21 cellular contexts compared by ENCODE assay signal in genomic region chr6:64838726-64839125, GRCh38.
DNase-seq lines count a peak whose midpoint lies in the region; ATAC-seq and TF ChIP-seq lines count a peak whose summit lies in the region.
"Had no signal": no experiment of that assay in that cellular context is flagged by ENCODE, and none has a peak within 500 bp of the region (broad histone marks: within the 10 kb centered on the region; RNA-seq: fewer than 3 reads in every experiment).

No MANE protein-coding gene starts in this region.

- H3K4me3 Mint-ChIP-seq in activated T-helper 17 cell treated with anti-CD3 and anti-CD28 coated beads, Interleukin-2, amount 50 U/mL, for 72 hours, result no peak overlapping the region
- H3K4me3 Mint-ChIP-seq: activated CD4-positive, alpha-beta T cell treated with anti-CD3 and anti-CD28 coated beads, Interleukin-2, amount 10 ng/mL, durations not matched to agents 24 days and 14 days; activated naive CD8-positive, alpha-beta T cell treated with anti-CD3 and anti-CD28 coated beads, Interleukin-2, amount 50 U/mL, for 24 hours; IgD-negative memory B cell; T-cell had no signal

- no peaks in the 10 kb centered on the region for H3K36me3 Mint-ChIP-seq in activated T-helper 17 cell treated with anti-CD3 and anti-CD28 coated beads, Interleukin-2, amount 50 U/mL, for 72 hours (ENCODE audit: low read depth)
- H3K36me3 Mint-ChIP-seq: IgD-negative memory B cell, T-cell had no signal

- H3K27ac Mint-ChIP-seq in activated T-helper 17 cell treated with anti-CD3 and anti-CD28 coated beads, Interleukin-2, amount 50 U/mL, for 72 hours, result no peak overlapping the region
- H3K27ac Mint-ChIP-seq: activated CD4-positive, alpha-beta T cell treated with anti-CD3 and anti-CD28 coated beads, Interleukin-2, amount 10 ng/mL, durations not matched to agents 24 days and 14 days; activated naive CD8-positive, alpha-beta T cell treated with anti-CD3 and anti-CD28 coated beads, Interleukin-2, amount 50 U/mL, for 24 hours; IgD-negative memory B cell; T-cell had no signal

- H3K4me1 Mint-ChIP-seq in activated T-helper 17 cell treated with anti-CD3 and anti-CD28 coated beads, Interleukin-2, amount 50 U/mL, for 72 hours, result no peaks in the 10 kb centered on the region
- H3K4me1 Mint-ChIP-seq: activated CD4-positive, alpha-beta T cell treated with anti-CD3 and anti-CD28 coated beads, Interleukin-2, amount 10 ng/mL, durations not matched to agents 24 days and 14 days; activated naive CD8-positive, alpha-beta T cell treated with anti-CD3 and anti-CD28 coated beads, Interleukin-2, amount 50 U/mL, for 24 hours; IgD-negative memory B cell; T-cell had no signal

- DNase-seq in NCI-H1417 (lab: John Stamatoyannopoulos, UW), result peak in 2 of 3 experiments; percentile 12 to 66
- no peak for DNase-seq in NCI-H1417 treated with DMSO at 0.1 percent for 48 hours (lab: John Stamatoyannopoulos, UW)
- peak; percentile 12 for DNase-seq in M059J (ENCODE audit: low read depth)
- DNase-seq in astrocyte of the cerebellum (ENCODE audit: low read depth), result no peak
- peak; percentile 1 for DNase-seq in left kidney (ENCODE audit: low read depth, low spot score)
- DNase-seq in iPS-NIHi7 (ENCODE audit: extremely low spot score), result no peak
- DNase-seq: activated CD4-positive, alpha-beta T cell treated with anti-CD3 and anti-CD28 coated beads, Interleukin-2, amount 10 ng/mL, durations not matched to agents 24 days and 14 days; activated naive CD8-positive, alpha-beta T cell treated with anti-CD3 and anti-CD28 coated beads, Interleukin-2, amount 50 U/mL, for 24 hours; GF-D8; glutamatergic neuron; H7; NCI-H345; T-cell; upper lobe of right lung had no signal

- H3K27me3 Mint-ChIP-seq in activated T-helper 17 cell treated with anti-CD3 and anti-CD28 coated beads, Interleukin-2, amount 50 U/mL, for 72 hours, result no peaks in the 10 kb centered on the region
- H3K27me3 Mint-ChIP-seq: activated CD4-positive, alpha-beta T cell treated with anti-CD3 and anti-CD28 coated beads, Interleukin-2, amount 10 ng/mL, durations not matched to agents 24 days and 14 days; activated naive CD8-positive, alpha-beta T cell treated with anti-CD3 and anti-CD28 coated beads, Interleukin-2, amount 50 U/mL, for 24 hours; IgD-negative memory B cell; T-cell had no signal

- in situ Hi-C loops in astrocyte of the cerebellum (cut with HindIII; ENCODE audit: low sequenced_read_pairs), result no loop called here

- no peak overlapping the region for H3K4me3 ChIP-seq in astrocyte of the cerebellum (ENCODE audit: low read depth, low read length)
- H3K4me3 ChIP-seq: A549; BLaER1 treated with 17β-estradiol and CSF1 and Interleukin-3, amounts not matched to agents 10 nM and 100 nM; cardiac muscle cell; upper lobe of right lung had no signal

- ATAC-seq in HG03025 (IDR thresholded peaks at IDR 0.05; ENCODE audit: low FRiP score, unreplicated experiment), result no peak
- no peak for ATAC-seq in activated T-helper 17 cell treated with anti-CD3 and anti-CD28 coated beads, Interleukin-2, amount 50 U/mL, for 72 hours (replicated peaks)
- ATAC-seq: A549; activated naive CD8-positive, alpha-beta T cell treated with anti-CD3 and anti-CD28 coated beads, Interleukin-2, amount 50 U/mL, for 24 hours; esophagus mucosa; T-cell; upper lobe of right lung had no signal

- peaks cover 10% of the 10 kb centered on the region for H3K9me3 Mint-ChIP-seq in activated T-helper 17 cell treated with anti-CD3 and anti-CD28 coated beads, Interleukin-2, amount 50 U/mL, for 72 hours

- peak; percentile 17 for TF ChIP-seq CTCF in astrocyte of the cerebellum (IDR thresholded peaks at IDR 0.05; ENCODE audit: low read depth, low read length, missing control alignments)

Comparison
In these comparisons a context has a peak if more than half of its experiments do, and no peak if none do; other contexts are left out.
1. DNase-seq: peak in NCI-H1417 (2 of 3), M059J (single experiment) and left kidney (single experiment); none in NCI-H1417 treated with DMSO at 0.1 percent for 48 hours (single experiment), astrocyte of the cerebellum (single experiment) and iPS-NIHi7 (single experiment).